1 cellular context compared by ENCODE assay signal in genomic region chr2:75621228-75621627, GRCh38.
TF ChIP-seq lines count a peak whose summit lies in the region.

No MANE protein-coding gene starts in this region.

TF ChIP-seq in K562, 482 proteins besides CTCF, POLR2A, EP300 and RAD21:
- TF ChIP-seq BCLAF1 (IDR thresholded peaks at IDR 0.05; ENCODE audit: borderline replicate concordance in 1 of 2, control insufficient read depth in 1 of 2, low read depth in 2 of 2, low read length in 1 of 2) (no peak), SPI1 (IDR thresholded peaks at IDR 0.05; ENCODE audit: borderline replicate concordance, low read depth, low read length) (peak; percentile 47; the same call in 1 of the 2 replicates), NR3C1 (CRISPR knock-in tag; IDR thresholded peaks at IDR 0.05) (no peak)
